In the genomic region with DNA sequence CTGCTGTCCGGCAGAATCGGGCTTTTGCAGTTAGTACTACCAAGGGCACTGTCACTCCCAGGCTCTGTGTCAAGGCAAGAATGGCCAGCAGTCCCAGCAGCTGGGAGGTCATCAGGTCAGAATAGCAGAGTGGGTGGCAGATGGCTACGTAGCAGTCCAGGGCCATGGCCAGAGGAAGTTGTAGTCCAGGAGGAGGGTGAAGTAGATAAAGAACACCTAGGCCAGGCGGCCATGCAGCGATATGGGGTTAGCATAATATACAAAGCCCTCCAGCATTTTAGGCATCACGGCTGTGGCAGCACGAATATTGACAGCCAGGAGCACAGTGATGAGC, we compare ENCODE assay signal across 31 cellular contexts.
"Had no signal": no experiment of that assay in that cellular context is flagged by ENCODE, and none has a peak within 500 bp of the region (broad histone marks: within the 10 kb centered on the region; RNA-seq: fewer than 3 reads in every experiment).

No MANE protein-coding gene starts in this region.

- H3K27ac Mint-ChIP-seq: activated B cell treated with CpG ODN at 0.5 μM for 24 hours; activated CD8-positive, alpha-beta T cell treated with anti-CD3 and anti-CD28 coated beads for 36 hours; activated naive CD8-positive, alpha-beta T cell; activated T-helper 2 cell treated with anti-CD3 and anti-CD28 coated beads, Interferon-gamma antibody, Interleukin-2, Interleukin-4, amounts not matched to agents 10 μg/mL and 5 μg/mL and 100 μg/mL, durations not matched to agents 14 hours and 24 hours and 36 hours; dendritic cell treated with granulocyte-macrophage colony-stimulating factor and Interleukin-4, amounts not matched to agents 40 ng/mL and 50 ng/mL, for 4 days; endodermal cell; T-helper 2 cell treated with Interferon-gamma antibody and Interleukin-4, amounts not matched to agents 5 μg/mL and 100 μg/mL, for 36 hours had no signal

- FAIRE-seq: astrocyte, bronchial epithelial cell, frontal cortex had no signal

- H3K4me3 ChIP-seq: coronary artery, dorsolateral prefrontal cortex had no signal

- H3K4me3 Mint-ChIP-seq: activated B cell treated with CpG ODN at 0.5 μM for 24 hours; activated CD8-positive, alpha-beta T cell treated with anti-CD3 and anti-CD28 coated beads for 36 hours; activated naive CD8-positive, alpha-beta T cell; activated T-cell treated with anti-CD3 and anti-CD28 coated beads, Interleukin-2, amount 50 U/mL, for 4 hours; central memory CD8-positive, alpha-beta T cell; dendritic cell treated with granulocyte-macrophage colony-stimulating factor and Interleukin-4, amounts not matched to agents 40 ng/mL and 50 ng/mL, for 4 days; endodermal cell had no signal

- H3K27me3 Mint-ChIP-seq: activated B cell treated with CpG ODN at 0.5 μM for 24 hours; activated CD8-positive, alpha-beta T cell treated with anti-CD3 and anti-CD28 coated beads for 36 hours; activated naive CD8-positive, alpha-beta T cell; central memory CD8-positive, alpha-beta T cell had no signal

- H3K9me3 Mint-ChIP-seq: activated CD8-positive, alpha-beta T cell treated with anti-CD3 and anti-CD28 coated beads for 36 hours; activated T-cell treated with anti-CD3 and anti-CD28 coated beads, Interleukin-2, amount 50 U/mL, for 4 hours; activated T-helper 2 cell treated with anti-CD3 and anti-CD28 coated beads, Interferon-gamma antibody, Interleukin-2, Interleukin-4, amounts not matched to agents 10 μg/mL and 5 μg/mL and 100 μg/mL, durations not matched to agents 14 hours and 24 hours and 36 hours; central memory CD8-positive, alpha-beta T cell; dendritic cell treated with granulocyte-macrophage colony-stimulating factor and Interleukin-4, amounts not matched to agents 40 ng/mL and 50 ng/mL, for 4 days; endodermal cell; T-helper 2 cell treated with Interferon-gamma antibody and Interleukin-4, amounts not matched to agents 5 μg/mL and 100 μg/mL, for 36 hours had no signal

- DNase-seq: activated B cell treated with CpG ODN at 0.5 μM for 24 hours; activated CD4-positive, alpha-beta T cell treated with anti-CD3 and anti-CD28 coated beads for 48 hours; activated CD4-positive, alpha-beta T cell treated with anti-CD3 and anti-CD28 coated beads, Interleukin-2, amount 50 U/mL, for 1 hour; activated CD4-positive, alpha-beta T cell treated with anti-CD3 and anti-CD28 coated beads, Interleukin-2, amount 50 U/mL, for 48 hours; activated CD8-positive, alpha-beta memory T cell treated with anti-CD3 and anti-CD28 coated beads for 24 hours; activated CD8-positive, alpha-beta T cell treated with anti-CD3 and anti-CD28 coated beads for 36 hours; activated gamma-delta T cell; activated naive CD4-positive, alpha-beta T cell; activated naive CD4-positive, alpha-beta T cell treated with anti-CD3 and anti-CD28 coated beads, Interleukin-2, amount 50 U/mL, for 16 hours; activated T-cell treated with anti-CD3 and anti-CD28 coated beads, Interleukin-2, amount 50 U/mL, for 4 hours; amniotic stem cell; anterior cingulate cortex; brain microvascular endothelial cell; dorsolateral prefrontal cortex; effector memory CD4-positive, alpha-beta T cell; endodermal cell; foreskin fibroblast; head of caudate nucleus; T1000; WERI-Rb-1 had no signal

- ATAC-seq: activated CD4-positive, CD25-positive, alpha-beta regulatory T cell treated with anti-CD3 and anti-CD28 coated beads, Interleukin-2, amount 50 U/mL, for 24 hours; activated CD8-positive, alpha-beta T cell treated with anti-CD3 and anti-CD28 coated beads for 36 hours; activated T-cell treated with anti-CD3 and anti-CD28 coated beads, Interleukin-2, amount 50 U/mL, for 4 hours; esophagus mucosa had no signal

- H3K4me1 Mint-ChIP-seq: activated B cell treated with CpG ODN at 0.5 μM for 24 hours; central memory CD8-positive, alpha-beta T cell had no signal

- H3K27me3 ChIP-seq: brain microvascular endothelial cell, dorsolateral prefrontal cortex had no signal

- H3K36me3 ChIP-seq: brain microvascular endothelial cell had no signal

- H3K27ac ChIP-seq: brain microvascular endothelial cell, coronary artery, dorsolateral prefrontal cortex, WERI-Rb-1 had no signal
